In the genomic region with DNA sequence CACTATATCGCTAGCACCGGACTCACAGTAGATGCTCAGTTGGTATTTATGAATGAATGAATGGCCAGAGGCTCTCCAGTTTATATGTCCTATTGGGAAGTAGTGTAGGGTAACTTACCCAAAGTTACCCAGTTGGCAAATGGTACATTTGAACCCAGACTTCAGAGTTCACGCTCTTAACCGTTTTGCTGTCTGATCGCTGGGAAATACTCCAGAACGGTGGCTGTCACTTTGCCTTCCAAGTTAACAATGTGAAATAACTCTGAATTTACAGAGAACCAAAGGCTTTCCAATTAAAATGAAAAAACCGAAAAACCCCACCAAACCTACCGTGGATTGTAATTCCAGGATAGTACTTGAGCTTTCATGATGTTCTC, we compare ENCODE assay signal across 1 cellular context.
TF ChIP-seq lines count a peak whose summit lies in the region.

No MANE protein-coding gene starts in this region.

TF ChIP-seq in HEK293, 187 proteins besides CTCF, POLR2A, EP300 and RAD21 (continued from another document):
- TF ChIP-seq, protein P1, sequence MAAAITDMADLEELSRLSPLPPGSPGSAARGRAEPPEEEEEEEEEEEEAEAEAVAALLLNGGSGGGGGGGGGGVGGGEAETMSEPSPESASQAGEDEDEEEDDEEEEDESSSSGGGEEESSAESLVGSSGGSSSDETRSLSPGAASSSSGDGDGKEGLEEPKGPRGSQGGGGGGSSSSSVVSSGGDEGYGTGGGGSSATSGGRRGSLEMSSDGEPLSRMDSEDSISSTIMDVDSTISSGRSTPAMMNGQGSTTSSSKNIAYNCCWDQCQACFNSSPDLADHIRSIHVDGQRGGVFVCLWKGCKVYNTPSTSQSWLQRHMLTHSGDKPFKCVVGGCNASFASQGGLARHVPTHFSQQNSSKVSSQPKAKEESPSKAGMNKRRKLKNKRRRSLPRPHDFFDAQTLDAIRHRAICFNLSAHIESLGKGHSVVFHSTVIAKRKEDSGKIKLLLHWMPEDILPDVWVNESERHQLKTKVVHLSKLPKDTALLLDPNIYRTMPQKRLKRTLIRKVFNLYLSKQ (tag by site-specific recombination; IDR thresholded peaks at IDR 0.05; ENCODE audit: borderline replicate concordance), result no peak
- TF ChIP-seq ZNF350 (tag by site-specific recombination; IDR thresholded peaks at IDR 0.05) (no peak), WT1 (tag by site-specific recombination; IDR thresholded peaks at IDR 0.05) (no peak), ZNF404 (tag by site-specific recombination; IDR thresholded peaks at IDR 0.05) (no peak), GLI2 (tag by site-specific recombination; IDR thresholded peaks at IDR 0.05; ENCODE audit: borderline replicate concordance, low read depth) (no peak), EGR2 (tag by site-specific recombination; IDR thresholded peaks at IDR 0.05; ENCODE audit: low read depth) (no peak)
- TF ChIP-seq, protein P2, sequence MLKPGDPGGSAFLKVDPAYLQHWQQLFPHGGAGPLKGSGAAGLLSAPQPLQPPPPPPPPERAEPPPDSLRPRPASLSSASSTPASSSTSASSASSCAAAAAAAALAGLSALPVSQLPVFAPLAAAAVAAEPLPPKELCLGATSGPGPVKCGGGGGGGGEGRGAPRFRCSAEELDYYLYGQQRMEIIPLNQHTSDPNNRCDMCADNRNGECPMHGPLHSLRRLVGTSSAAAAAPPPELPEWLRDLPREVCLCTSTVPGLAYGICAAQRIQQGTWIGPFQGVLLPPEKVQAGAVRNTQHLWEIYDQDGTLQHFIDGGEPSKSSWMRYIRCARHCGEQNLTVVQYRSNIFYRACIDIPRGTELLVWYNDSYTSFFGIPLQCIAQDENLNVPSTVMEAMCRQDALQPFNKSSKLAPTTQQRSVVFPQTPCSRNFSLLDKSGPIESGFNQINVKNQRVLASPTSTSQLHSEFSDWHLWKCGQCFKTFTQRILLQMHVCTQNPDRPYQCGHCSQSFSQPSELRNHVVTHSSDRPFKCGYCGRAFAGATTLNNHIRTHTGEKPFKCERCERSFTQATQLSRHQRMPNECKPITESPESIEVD (tag by site-specific recombination; IDR thresholded peaks at IDR 0.05), result no peak
- TF ChIP-seq, protein P3, sequence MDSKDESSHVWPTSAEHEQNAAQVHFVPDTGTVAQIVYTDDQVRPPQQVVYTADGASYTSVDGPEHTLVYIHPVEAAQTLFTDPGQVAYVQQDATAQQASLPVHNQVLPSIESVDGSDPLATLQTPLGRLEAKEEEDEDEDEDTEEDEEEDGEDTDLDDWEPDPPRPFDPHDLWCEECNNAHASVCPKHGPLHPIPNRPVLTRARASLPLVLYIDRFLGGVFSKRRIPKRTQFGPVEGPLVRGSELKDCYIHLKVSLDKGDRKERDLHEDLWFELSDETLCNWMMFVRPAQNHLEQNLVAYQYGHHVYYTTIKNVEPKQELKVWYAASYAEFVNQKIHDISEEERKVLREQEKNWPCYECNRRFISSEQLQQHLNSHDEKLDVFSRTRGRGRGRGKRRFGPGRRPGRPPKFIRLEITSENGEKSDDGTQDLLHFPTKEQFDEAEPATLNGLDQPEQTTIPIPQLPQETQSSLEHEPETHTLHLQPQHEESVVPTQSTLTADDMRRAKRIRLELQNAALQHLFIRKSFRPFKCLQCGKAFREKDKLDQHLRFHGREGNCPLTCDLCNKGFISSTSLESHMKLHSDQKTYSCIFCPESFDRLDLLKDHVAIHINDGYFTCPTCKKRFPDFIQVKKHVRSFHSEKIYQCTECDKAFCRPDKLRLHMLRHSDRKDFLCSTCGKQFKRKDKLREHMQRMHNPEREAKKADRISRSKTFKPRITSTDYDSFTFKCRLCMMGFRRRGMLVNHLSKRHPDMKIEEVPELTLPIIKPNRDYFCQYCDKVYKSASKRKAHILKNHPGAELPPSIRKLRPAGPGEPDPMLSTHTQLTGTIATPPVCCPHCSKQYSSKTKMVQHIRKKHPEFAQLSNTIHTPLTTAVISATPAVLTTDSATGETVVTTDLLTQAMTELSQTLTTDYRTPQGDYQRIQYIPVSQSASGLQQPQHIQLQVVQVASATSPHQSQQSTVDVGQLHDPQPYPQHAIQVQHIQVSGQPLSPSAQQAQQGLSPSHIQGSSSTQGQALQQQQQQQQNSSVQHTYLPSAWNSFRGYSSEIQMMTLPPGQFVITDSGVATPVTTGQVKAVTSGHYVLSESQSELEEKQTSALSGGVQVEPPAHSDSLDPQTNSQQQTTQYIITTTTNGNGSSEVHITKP (tag by site-specific recombination; IDR thresholded peaks at IDR 0.05), result no peak
- TF ChIP-seq, protein P4, sequence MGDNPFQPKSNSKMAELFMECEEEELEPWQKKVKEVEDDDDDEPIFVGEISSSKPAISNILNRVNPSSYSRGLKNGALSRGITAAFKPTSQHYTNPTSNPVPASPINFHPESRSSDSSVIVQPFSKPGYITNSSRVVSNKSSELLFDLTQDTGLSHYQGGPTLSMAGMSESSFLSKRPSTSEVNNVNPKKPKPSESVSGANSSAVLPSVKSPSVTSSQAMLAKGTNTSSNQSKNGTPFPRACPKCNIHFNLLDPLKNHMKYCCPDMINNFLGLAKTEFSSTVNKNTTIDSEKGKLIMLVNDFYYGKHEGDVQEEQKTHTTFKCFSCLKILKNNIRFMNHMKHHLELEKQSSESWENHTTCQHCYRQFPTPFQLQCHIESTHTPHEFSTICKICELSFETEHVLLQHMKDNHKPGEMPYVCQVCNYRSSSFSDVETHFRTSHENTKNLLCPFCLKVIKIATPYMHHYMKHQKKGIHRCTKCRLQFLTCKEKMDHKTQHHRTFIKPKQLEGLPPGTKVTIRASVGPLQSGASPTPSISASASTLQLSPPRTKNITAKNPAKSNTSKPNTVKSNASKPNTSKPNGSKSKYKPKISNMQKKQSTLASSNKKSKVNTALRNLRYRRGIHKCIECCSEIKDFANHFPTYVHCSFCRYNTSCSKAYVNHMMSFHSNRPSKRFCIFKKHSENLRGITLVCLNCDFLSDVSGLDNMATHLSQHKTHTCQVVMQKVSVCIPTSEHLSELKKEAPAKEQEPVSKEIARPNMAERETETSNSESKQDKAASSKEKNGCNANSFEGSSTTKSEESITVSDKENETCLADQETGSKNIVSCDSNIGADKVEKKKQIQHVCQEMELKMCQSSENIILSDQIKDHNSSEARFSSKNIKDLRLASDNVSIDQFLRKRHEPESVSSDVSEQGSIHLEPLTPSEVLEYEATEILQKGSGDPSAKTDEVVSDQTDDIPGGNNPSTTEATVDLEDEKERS (tag by site-specific recombination; IDR thresholded peaks at IDR 0.05), result no peak
- TF ChIP-seq, protein P5, sequence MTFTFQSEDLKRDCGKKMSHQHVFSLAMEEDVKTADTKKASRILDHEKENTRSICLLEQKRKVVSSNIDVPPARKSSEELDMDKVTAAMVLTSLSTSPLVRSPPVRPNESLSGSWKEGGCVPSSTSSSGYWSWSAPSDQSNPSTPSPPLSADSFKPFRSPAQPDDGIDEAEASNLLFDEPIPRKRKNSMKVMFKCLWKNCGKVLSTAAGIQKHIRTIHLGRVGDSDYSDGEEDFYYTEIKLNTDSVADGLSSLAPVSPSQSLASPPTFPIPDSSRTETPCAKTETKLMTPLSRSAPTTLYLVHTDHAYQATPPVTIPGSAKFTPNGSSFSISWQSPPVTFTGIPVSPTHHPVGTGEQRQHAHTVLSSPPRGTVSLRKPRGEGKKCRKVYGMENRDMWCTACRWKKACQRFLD (tag by site-specific recombination; IDR thresholded peaks at IDR 0.05), result no peak
- TF ChIP-seq, protein P6, sequence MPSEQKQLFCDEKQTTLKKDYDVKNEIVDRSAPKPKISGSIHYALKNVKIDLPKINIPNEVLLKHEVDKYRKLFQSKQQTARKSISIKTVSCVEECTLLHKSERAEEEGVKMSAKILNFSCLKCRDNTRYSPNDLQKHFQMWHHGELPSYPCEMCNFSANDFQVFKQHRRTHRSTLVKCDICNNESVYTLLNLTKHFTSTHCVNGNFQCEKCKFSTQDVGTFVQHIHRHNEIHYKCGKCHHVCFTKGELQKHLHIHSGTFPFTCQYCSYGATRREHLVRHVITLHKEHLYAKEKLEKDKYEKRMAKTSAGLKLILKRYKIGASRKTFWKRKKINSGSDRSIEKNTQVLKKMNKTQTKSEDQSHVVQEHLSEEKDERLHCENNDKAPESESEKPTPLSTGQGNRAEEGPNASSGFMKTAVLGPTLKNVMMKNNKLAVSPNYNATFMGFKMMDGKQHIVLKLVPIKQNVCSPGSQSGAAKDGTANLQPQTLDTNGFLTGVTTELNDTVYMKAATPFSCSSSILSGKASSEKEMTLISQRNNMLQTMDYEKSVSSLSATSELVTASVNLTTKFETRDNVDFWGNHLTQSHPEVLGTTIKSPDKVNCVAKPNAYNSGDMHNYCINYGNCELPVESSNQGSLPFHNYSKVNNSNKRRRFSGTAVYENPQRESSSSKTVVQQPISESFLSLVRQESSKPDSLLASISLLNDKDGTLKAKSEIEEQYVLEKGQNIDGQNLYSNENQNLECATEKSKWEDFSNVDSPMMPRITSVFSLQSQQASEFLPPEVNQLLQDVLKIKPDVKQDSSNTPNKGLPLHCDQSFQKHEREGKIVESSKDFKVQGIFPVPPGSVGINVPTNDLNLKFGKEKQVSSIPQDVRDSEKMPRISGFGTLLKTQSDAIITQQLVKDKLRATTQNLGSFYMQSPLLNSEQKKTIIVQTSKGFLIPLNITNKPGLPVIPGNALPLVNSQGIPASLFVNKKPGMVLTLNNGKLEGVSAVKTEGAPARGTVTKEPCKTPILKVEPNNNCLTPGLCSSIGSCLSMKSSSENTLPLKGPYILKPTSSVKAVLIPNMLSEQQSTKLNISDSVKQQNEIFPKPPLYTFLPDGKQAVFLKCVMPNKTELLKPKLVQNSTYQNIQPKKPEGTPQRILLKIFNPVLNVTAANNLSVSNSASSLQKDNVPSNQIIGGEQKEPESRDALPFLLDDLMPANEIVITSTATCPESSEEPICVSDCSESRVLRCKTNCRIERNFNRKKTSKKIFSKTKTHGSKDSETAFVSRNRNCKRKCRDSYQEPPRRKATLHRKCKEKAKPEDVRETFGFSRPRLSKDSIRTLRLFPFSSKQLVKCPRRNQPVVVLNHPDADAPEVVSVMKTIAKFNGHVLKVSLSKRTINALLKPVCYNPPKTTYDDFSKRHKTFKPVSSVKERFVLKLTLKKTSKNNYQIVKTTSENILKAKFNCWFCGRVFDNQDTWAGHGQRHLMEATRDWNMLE (tag by site-specific recombination; conservative IDR thresholded peaks at IDR 0.05; ENCODE audit: low read depth), result no peak
TF ChIP-seq in HEK293: peak in this region for 0.
